In genomic region chr6:52227495-52227894, GRCh38 we compare ENCODE assay signal across 10 cellular contexts. TPM values are rescaled to one million over a fixed set of nuclear protein-coding genes. Genes with fewer than 3 reads are reported as not detected.
DNase-seq lines count a peak whose midpoint lies in the region; ATAC-seq lines count a peak whose summit lies in the region.
"Had no signal": no experiment of that assay in that cellular context is flagged by ENCODE, and none has a peak within 500 bp of the region (broad histone marks: within the 10 kb centered on the region; RNA-seq: fewer than 3 reads in every experiment).

No MANE protein-coding gene starts in this region.

- H3K27me3 Mint-ChIP-seq in activated CD4-positive, alpha-beta T cell treated with anti-CD3 and anti-CD28 coated beads, Interleukin-2, amount 10 ng/mL, durations not matched to agents 7 days and 5 days: peaks cover 41% of the 10 kb centered on the region

- POLR2A ChIA-PET in activated CD4-positive, alpha-beta T cell treated with anti-CD3 and anti-CD28 coated beads, Interleukin-2, amount 10 ng/mL, durations not matched to agents 7 days and 5 days (lab: Charles Lee): no interaction called here

- H3K4me1 Mint-ChIP-seq in activated CD4-positive, alpha-beta T cell treated with anti-CD3 and anti-CD28 coated beads, Interleukin-2, amount 10 ng/mL, durations not matched to agents 7 days and 5 days: peaks cover 30% of the 10 kb centered on the region

- peak; percentile 100 for ATAC-seq in HG02884 (IDR thresholded peaks at IDR 0.05; ENCODE audit: unreplicated experiment)

- no peak overlapping the region for H3K27ac Mint-ChIP-seq in activated CD4-positive, alpha-beta T cell treated with anti-CD3 and anti-CD28 coated beads, Interleukin-2, amount 10 ng/mL, durations not matched to agents 7 days and 5 days

- in situ Hi-C loops in ACHN (cut with HindIII; ENCODE audit: low pct_ligation_motif_present, low pct_unique_long_range_greater_than_20kb, low sequenced_read_pairs): no loop called here

- peak; percentile 76 for DNase-seq in GM19238 (ENCODE audit: insufficient read length, low spot score)
- DNase-seq in activated CD4-positive, alpha-beta T cell treated with anti-CD3 and anti-CD28 coated beads, Interleukin-2, amount 10 ng/mL, durations not matched to agents 7 days and 5 days: peak; percentile 71
- peak; percentile 12 for DNase-seq in stimulated activated CD4-positive, alpha-beta T cell treated with anti-CD3 and anti-CD28 coated beads, Interleukin-2, amount 100 ng/mL, for 4 hours (ENCODE audit: low read depth)
- DNase-seq in NCI-H1436 treated with DMSO at 0.1 percent for 48 hours (lab: John Stamatoyannopoulos, UW): no peak
- no peak for DNase-seq in DMS153 treated with DMSO at 0.1 percent for 48 hours (lab: John Stamatoyannopoulos, UW; ENCODE audit: unreplicated experiment)
- DNase-seq in NOMO-1 treated with dmso at 0.1 percent for 144 hours (lab: John Stamatoyannopoulos, UW; ENCODE audit: unreplicated experiment): no peak
- no peak for DNase-seq in ACHN
- DNase-seq: thyroid gland had no signal

- no peak overlapping the region for H3K4me3 Mint-ChIP-seq in activated CD4-positive, alpha-beta T cell treated with anti-CD3 and anti-CD28 coated beads, Interleukin-2, amount 10 ng/mL, durations not matched to agents 7 days and 5 days

- H3K36me3 Mint-ChIP-seq in activated CD4-positive, alpha-beta T cell treated with anti-CD3 and anti-CD28 coated beads, Interleukin-2, amount 10 ng/mL, durations not matched to agents 7 days and 5 days (ENCODE audit: low read depth): no peaks in the 10 kb centered on the region

- CTCF ChIA-PET in activated CD4-positive, alpha-beta T cell treated with anti-CD3 and anti-CD28 coated beads, Interleukin-2, amount 10 ng/mL, durations not matched to agents 7 days and 5 days (lab: Charles Lee): interaction anchor here (0.7 to 2.0 kb wide), 2 partner anchors 36 to 43 kb away, joined by 4 to 6 read pairs; no protein-coding TSS in a partner anchor

- no peaks in the 10 kb centered on the region for H3K9me3 Mint-ChIP-seq in activated CD4-positive, alpha-beta T cell treated with anti-CD3 and anti-CD28 coated beads, Interleukin-2, amount 10 ng/mL, durations not matched to agents 7 days and 5 days

RNA-seq across cellular contexts. Expression of gene IL17F, which starts 16.8 kb away (rescaled TPM):
- 1 to 10 TPM; 7.4 to 9.1 TPM for total RNA-seq in activated CD4-positive, alpha-beta T cell treated with anti-CD3 and anti-CD28 coated beads, Interleukin-2, amount 10 ng/mL, durations not matched to agents 7 days and 5 days
- total RNA-seq: mononuclear cell, thyroid gland had no signal

RNA-seq across cellular contexts. Expression of gene IL17A, which starts 41.3 kb away (rescaled TPM):
- total RNA-seq in activated CD4-positive, alpha-beta T cell treated with anti-CD3 and anti-CD28 coated beads, Interleukin-2, amount 10 ng/mL, durations not matched to agents 7 days and 5 days: under 1 TPM; 0.62 to 0.82 TPM
- total RNA-seq: mononuclear cell, thyroid gland had no signal

RNA-seq across cellular contexts. Expression of gene MCM3, which starts 57.0 kb away (rescaled TPM):
- total RNA-seq in activated CD4-positive, alpha-beta T cell treated with anti-CD3 and anti-CD28 coated beads, Interleukin-2, amount 10 ng/mL, durations not matched to agents 7 days and 5 days: 100 to 1,000 TPM; 189 to 190 TPM

Comparison
In these comparisons a context has a peak if more than half of its experiments do, and no peak if none do; other contexts are left out.
1. DNase-seq: peak in GM19238 (single experiment), activated CD4-positive, alpha-beta T cell treated with anti-CD3 and anti-CD28 coated beads, Interleukin-2, amount 10 ng/mL, durations not matched to agents 7 days and 5 days (single experiment) and stimulated activated CD4-positive, alpha-beta T cell treated with anti-CD3 and anti-CD28 coated beads, Interleukin-2, amount 100 ng/mL, for 4 hours (single experiment); none in NCI-H1436 treated with DMSO at 0.1 percent for 48 hours (single experiment), DMS153 treated with DMSO at 0.1 percent for 48 hours (single experiment), NOMO-1 treated with dmso at 0.1 percent for 144 hours (single experiment) and ACHN (single experiment).